Comparison of ENCODE assay signal across 22 cellular contexts in genomic region chr18:59779979-59780378, GRCh38.
DNase-seq lines count a peak whose midpoint lies in the region; ATAC-seq, FAIRE-seq and TF ChIP-seq lines count a peak whose summit lies in the region.
"Had no signal": no experiment of that assay in that cellular context is flagged by ENCODE, and none has a peak within 500 bp of the region (broad histone marks: within the 10 kb centered on the region; RNA-seq: fewer than 3 reads in every experiment).

No MANE protein-coding gene starts in this region.

- intact Hi-C loops in body of pancreas (cut with DNase I), result no loop called here

- DNase-seq in ACHN (peak; percentile 79), HTR-8/SVneo (ENCODE audit: insufficient read length, low spot score) (peak; percentile 33), astrocyte of the cerebellum (ENCODE audit: low read depth) (peak; percentile 63), glomerular endothelial cell (ENCODE audit: extremely low read depth, low read depth, low spot score) (peak; percentile 4), Ammon's horn (ENCODE audit: low spot score) (no peak), body of pancreas (no peak), NCI-H2081 (lab: John Stamatoyannopoulos, UW) (no peak), NCI-H2029 treated with DMSO at 0.1 percent for 48 hours (lab: John Stamatoyannopoulos, UW) (no peak)
- DNase-seq: activated naive CD4-positive, alpha-beta T cell treated with Interleukin-2 at 50 U/mL for 16 hours; DMS 273 treated with DMSO at 0.1 percent for 48 hours; foreskin melanocyte; kidney; NCI-H146; NCI-H526 treated with DMSO at 0.1 percent for 48 hours; SHP77; stimulated activated CD4-positive, alpha-beta T cell treated with anti-CD3 and anti-CD28 coated beads, Interleukin-1b, Interleukin-23, amount 100 ng/mL, for 48 hours; stimulated activated CD8-positive, alpha-beta memory T cell treated with anti-CD3 and anti-CD28 coated beads, Interleukin-4, amount 100 ng/mL, for 48 hours; transverse colon had no signal

- ATAC-seq in body of pancreas, result no peak
- ATAC-seq: GM12878 had no signal

- no peak overlapping the region for H3K27ac ChIP-seq in body of pancreas
- H3K27ac ChIP-seq: prostate gland, transverse colon had no signal

- no peaks in the 10 kb centered on the region for H3K4me1 ChIP-seq in body of pancreas
- H3K4me1 ChIP-seq: prostate gland, transverse colon had no signal

- no peak for FAIRE-seq in HTR-8/SVneo (lab: Jason Lieb, UNC)
- FAIRE-seq: colon, GM12878, kidney, TTC549 had no signal

- in situ Hi-C loops in ACHN (cut with HindIII; ENCODE audit: low pct_ligation_motif_present, low pct_unique_long_range_greater_than_20kb, low sequenced_read_pairs), result no loop called here
- in situ Hi-C loops in astrocyte of the cerebellum (cut with HindIII; ENCODE audit: low sequenced_read_pairs), result loop anchor here (5.0 kb wide), 1 partner anchor 47 kb away; no protein-coding TSS in a partner anchor

- H3K27me3 ChIP-seq in body of pancreas, result no peaks in the 10 kb centered on the region
- H3K27me3 ChIP-seq: transverse colon had no signal

- H3K4me3 ChIP-seq in astrocyte of the cerebellum (ENCODE audit: low read depth, low read length) (no peak overlapping the region), body of pancreas (no peak overlapping the region)
- H3K4me3 ChIP-seq: GM12878, prostate gland, transverse colon had no signal

- no peaks in the 10 kb centered on the region for H3K36me3 ChIP-seq in body of pancreas (replicated peaks in 1 of 2; ENCODE audit: insufficient read depth in 1 of 2, low read depth in 2 of 2)
- H3K36me3 ChIP-seq: prostate gland, transverse colon had no signal

- WGBS in body of pancreas, 2 donors, result 28 to 39% methylated on average over 2 of the region's 2 CpGs

- no peak for TF ChIP-seq POLR2A in body of pancreas (IDR thresholded peaks at IDR 0.05)

- TF ChIP-seq CTCF in astrocyte of the cerebellum (IDR thresholded peaks at IDR 0.05; ENCODE audit: low read depth, low read length, missing control alignments) (no peak), body of pancreas (IDR thresholded peaks at IDR 0.05) (no peak)

- H3K9me3 ChIP-seq in body of pancreas, result no peaks in the 10 kb centered on the region
- H3K9me3 ChIP-seq: prostate gland, transverse colon had no signal

Comparison
In these comparisons a context has a peak if more than half of its experiments do, and no peak if none do; other contexts are left out.
1. DNase-seq: peak in ACHN (single experiment), HTR-8/SVneo (single experiment), astrocyte of the cerebellum (single experiment) and glomerular endothelial cell (single experiment); none in Ammon's horn (single experiment), body of pancreas (0 of 4), NCI-H2081 (0 of 2) and NCI-H2029 treated with DMSO at 0.1 percent for 48 hours (single experiment).